In genomic region chr5:141387557-141388311, GRCh38 we compare ENCODE assay signal across 8 cellular contexts. TPM values are rescaled to one million over a fixed set of nuclear protein-coding genes. Genes with fewer than 3 reads are reported as not detected.
DNase-seq lines count a peak whose midpoint lies in the region; ATAC-seq, FAIRE-seq and TF ChIP-seq lines count a peak whose summit lies in the region.
"Not testable (repeated sequence)": the region's sequence is repeated elsewhere in the genome, so short reads cannot be mapped to it uniquely, and the experiment has no call there.

Gene PCDHGB4, plus strand, starts transcription at chr5:141387698. Its CDS starts 187 bp downstream, at chr5:141387885.

- peaks cover 23% of the 10 kb centered on the region for H3K27me3 Mint-ChIP-seq in T-helper 2 cell treated with Interferon-gamma antibody and Interleukin-4, amounts not matched to agents 5 μg/mL and 100 μg/mL, for 36 hours (ENCODE audit: low read depth)
- not testable (repeated sequence) for H3K27me3 Mint-ChIP-seq in glutamatergic neuron (ENCODE audit: unreplicated experiment)

- H3K4me3 ChIP-seq in AG10803 (ENCODE audit: low read length) (peak within 1 kb of the TSS; percentile 54), skeletal muscle satellite cell (ENCODE audit: low read length) (peak within 1 kb of the TSS; percentile 44)
- not testable (repeated sequence) for H3K4me3 ChIP-seq in GM12878

- POLR2A ChIA-PET in GM12878 (lab: Charles Lee): not testable (repeated sequence)

- H3K27me3 ChIP-seq in GM12878 (replicated peaks in 1 of 2; ENCODE audit: control insufficient read depth in 2 of 2, insufficient read depth in 2 of 2, low read length in 1 of 2); skeletal muscle satellite cell (ENCODE audit: control insufficient read depth, insufficient read depth, low read length): not testable (repeated sequence)

- not testable (repeated sequence) for TF ChIP-seq EP300 in GM12878 (IDR thresholded peaks at IDR 0.05; ENCODE audit: borderline replicate concordance in 1 of 2, control insufficient read depth in 1 of 2, low read depth in 2 of 2, low read length in 2 of 2)

- in situ Hi-C loops in GM12878 (cut with MboI): not testable (repeated sequence)

- DNase-seq in AG10803 (ENCODE audit: low read depth) (peak; percentile 54), glutamatergic neuron (peak; percentile 75), medulla oblongata (ENCODE audit: extremely low spot score) (peak; percentile 4)
- DNase-seq in T-helper 2 cell treated with Interferon-gamma antibody and Interleukin-4, amounts not matched to agents 5 μg/mL and 100 μg/mL, for 36 hours (ENCODE audit: low spot score); GM12878 (ENCODE audit: low read depth, low spot score): not testable (repeated sequence)

- RAD21 ChIA-PET in GM12878 (lab: Charles Lee; ENCODE audit: unreplicated experiment): not testable (repeated sequence)

- H3K9me3 ChIP-seq in GM12878 (replicated peaks; ENCODE audit: control insufficient read depth, insufficient read depth, low read length): not testable (repeated sequence)
- peaks cover 28% of the 10 kb centered on the region for H3K9me3 ChIP-seq in skeletal muscle satellite cell (replicated peaks; ENCODE audit: low read length)

- H4K20me1 ChIP-seq in GM12878 (ENCODE audit: control insufficient read depth, insufficient read depth): not testable (repeated sequence)

- not testable (repeated sequence) for H3K4me2 ChIP-seq in GM12878 (ENCODE audit: control insufficient read depth, insufficient read depth)
- peak within 1 kb of the TSS; percentile 54 for H3K4me2 ChIP-seq in skeletal muscle satellite cell (ENCODE audit: low read length)

- H3K27ac Mint-ChIP-seq in T-helper 2 cell treated with Interferon-gamma antibody and Interleukin-4, amounts not matched to agents 5 μg/mL and 100 μg/mL, for 36 hours: not testable (repeated sequence)
- H3K27ac Mint-ChIP-seq in glutamatergic neuron (ENCODE audit: unreplicated experiment): peak within 1 kb of the TSS; percentile 84

- intact Hi-C loops in GM12878 (cut with micrococcal nuclease; ENCODE audit: unreplicated experiment): not testable (repeated sequence)

- H3K36me3 Mint-ChIP-seq in T-helper 2 cell treated with Interferon-gamma antibody and Interleukin-4, amounts not matched to agents 5 μg/mL and 100 μg/mL, for 36 hours (ENCODE audit: low read depth): not testable (repeated sequence)
- peaks cover 75% of the 10 kb centered on the region for H3K36me3 Mint-ChIP-seq in glutamatergic neuron (ENCODE audit: unreplicated experiment)

- TF ChIP-seq POLR2A in GM12878 (IDR thresholded peaks at IDR 0.05; ENCODE audit: low read depth, low read length): not testable (repeated sequence)

- peaks cover 39% of the 10 kb centered on the region for H3K9me3 Mint-ChIP-seq in T-helper 2 cell treated with Interferon-gamma antibody and Interleukin-4, amounts not matched to agents 5 μg/mL and 100 μg/mL, for 36 hours
- peaks cover 43% of the 10 kb centered on the region for H3K9me3 Mint-ChIP-seq in glutamatergic neuron (ENCODE audit: unreplicated experiment)

- H3K4me1 Mint-ChIP-seq in T-helper 2 cell treated with Interferon-gamma antibody and Interleukin-4, amounts not matched to agents 5 μg/mL and 100 μg/mL, for 36 hours (ENCODE audit: low read depth); glutamatergic neuron (ENCODE audit: low read depth, unreplicated experiment): not testable (repeated sequence)

- H3K36me3 ChIP-seq in GM12878 (ENCODE audit: control insufficient read depth in 2 of 2, insufficient read depth in 2 of 2, low read length in 1 of 2); skeletal muscle satellite cell (ENCODE audit: insufficient read depth, low read length): not testable (repeated sequence)

- H3K4me3 Mint-ChIP-seq in T-helper 2 cell treated with Interferon-gamma antibody and Interleukin-4, amounts not matched to agents 5 μg/mL and 100 μg/mL, for 36 hours: peak within 1 kb of the TSS; percentile 36
- H3K4me3 Mint-ChIP-seq in glutamatergic neuron (ENCODE audit: unreplicated experiment): peak within 1 kb of the TSS; percentile 86

- CTCF ChIA-PET in GM12878 (lab: Yijun Ruan, JAX): interaction anchor here (1.2 to 1.7 kb wide), 3 partner anchors 13 to 176 kb away, joined by 3 to 6 read pairs (median 4); partner anchors contain the start of gene PCDHGA10

- H3K4me1 ChIP-seq in GM12878 (ENCODE audit: control insufficient read depth, insufficient read depth, low read length); skeletal muscle satellite cell (ENCODE audit: control insufficient read depth, insufficient read depth, low read length): not testable (repeated sequence)

- BruUV-seq in GM12878 (replicated peaks; lab: Mats Ljungman, UMichigan): not testable (repeated sequence)

- H3K27ac ChIP-seq in GM12878 (ENCODE audit: control insufficient read depth, insufficient read depth): not testable (repeated sequence)

- not testable (repeated sequence) for TF ChIP-seq RAD21 in GM12878 (IDR thresholded peaks at IDR 0.05; ENCODE audit: insufficient read depth, low read depth, low read length)

- WGBS in GM12878 (ENCODE audit: insufficient coverage, insufficient replicate concordance, low lambda C conversion rate, missing lambda C conversion rate): 2% methylated on average over 18 of the region's 40 CpGs

- FAIRE-seq in GM12878 (lab: Jason Lieb, UNC): peak; percentile 23

- TF ChIP-seq CTCF in AG10803 (conservative IDR thresholded peaks at IDR 0.05; ENCODE audit: low read length) (peak; percentile 64), GM12878 (IDR thresholded peaks at IDR 0.05 in 2 of 3, conservative IDR thresholded peaks at IDR 0.05 in 1 of 3; ENCODE audit: control insufficient read depth in 2 of 3, extremely low read depth in 1 of 3, insufficient read depth in 1 of 3, low read depth in 3 of 3, low read length in 3 of 3) (peak; percentile 35 to 40 (median 39); a peak in 5 of 6 replicates), glutamatergic neuron (IDR thresholded peaks at IDR 0.05; ENCODE audit: partially characterized antibody, unreplicated experiment) (peak; percentile 63)

- H2AFZ ChIP-seq in GM12878 (ENCODE audit: control insufficient read depth, low read depth, low read length): not testable (repeated sequence)

- H3K9ac ChIP-seq in GM12878 (ENCODE audit: control insufficient read depth, insufficient read depth, low read length); skeletal muscle satellite cell (ENCODE audit: low read depth, low read length): not testable (repeated sequence)

- ATAC-seq in GM19023 (IDR thresholded peaks at IDR 0.05; ENCODE audit: unreplicated experiment) (peak; percentile 70), HG03039 (IDR thresholded peaks at IDR 0.05; ENCODE audit: unreplicated experiment) (peak; percentile 49), GM12878 (peak; percentile 77)

- SMC1A ChIA-PET in GM12878 (lab: Charles Lee; ENCODE audit: uncharacterized antibody, unreplicated experiment): interaction anchor here (1.4 kb wide), 1 partner anchor 176 kb away, joined by 6 read pairs; no protein-coding TSS in a partner anchor

- H3K79me2 ChIP-seq in GM12878 (ENCODE audit: control insufficient read depth, insufficient read depth, low read length): not testable (repeated sequence)

RNA-seq across cellular contexts. Expression of gene PCDHGB4, which starts in this region (rescaled TPM):
- total RNA-seq in GM12878 (2013; cell fraction: nucleolus; rRNA removed): 3.5 and 4.2 TPM in 2 replicates
- total RNA-seq in GM12878 (2014; rRNA removed) (0.05 and 0.06 TPM in 2 replicates), GM12878 (2014; rRNA removed; fragmentation: Illumina TruSeq; extraction: Trizol) (0.04 and 0.09 TPM in 2 replicates), GM12878 (2021) (0.08 TPM in 1 of 2 replicates, not detected in the other), glutamatergic neuron (ENCODE audit: unreplicated experiment) (40.8 TPM)
- 0.09 TPM for polyA plus RNA-seq in GM12878 (2011; ENCODE audit: low read depth)
- polyA plus RNA-seq in GM12878 (2011; rRNA removed) (0.20 and 0.23 TPM in 2 replicates), GM12878 (2014; fragmentation: Illumina TruSeq; extraction: Trizol) (0.03 TPM in 1 of 2 replicates, not detected in the other), GM12878 (2014; fragmentation: Nextera tagmentation; extraction: Ambion mirVana) (under 1 TPM in 1 of 2 experiments, not detected in 1; 0.02 TPM), GM12878 (2014; rRNA removed) (0.03 and 0.04 TPM in 2 replicates), GM12878 (2016; fragmentation: Nextera tagmentation; extraction: Ambion mirVana) (not detected)
- polyA plus RNA-seq in GM12878 (2011; cell fraction: cytosol; rRNA removed): 0.19 and 0.20 TPM in 2 replicates
- polyA plus RNA-seq in GM12878 (2011; cell fraction: nucleus; rRNA removed): 0.40 and 0.42 TPM in 2 replicates
- polyA plus RNA-seq in GM12878 (2012): 0.14 and 0.18 TPM in 2 replicates
- polyA minus RNA-seq in GM12878 (2011; rRNA and poly(A)+ RNA removed): 0.31 and 0.44 TPM in 2 replicates
- polyA minus RNA-seq in GM12878 (2011; cell fraction: cytosol; rRNA and poly(A)+ RNA removed): not detected in 2 replicates
- polyA minus RNA-seq in GM12878 (2011; cell fraction: nucleus; rRNA and poly(A)+ RNA removed): 0.73 and 0.96 TPM in 2 replicates
- 8.4 and 8.5 TPM in 2 replicates for total RNA-seq in skeletal muscle satellite cell (2012; rRNA removed)
